In the genomic region with DNA sequence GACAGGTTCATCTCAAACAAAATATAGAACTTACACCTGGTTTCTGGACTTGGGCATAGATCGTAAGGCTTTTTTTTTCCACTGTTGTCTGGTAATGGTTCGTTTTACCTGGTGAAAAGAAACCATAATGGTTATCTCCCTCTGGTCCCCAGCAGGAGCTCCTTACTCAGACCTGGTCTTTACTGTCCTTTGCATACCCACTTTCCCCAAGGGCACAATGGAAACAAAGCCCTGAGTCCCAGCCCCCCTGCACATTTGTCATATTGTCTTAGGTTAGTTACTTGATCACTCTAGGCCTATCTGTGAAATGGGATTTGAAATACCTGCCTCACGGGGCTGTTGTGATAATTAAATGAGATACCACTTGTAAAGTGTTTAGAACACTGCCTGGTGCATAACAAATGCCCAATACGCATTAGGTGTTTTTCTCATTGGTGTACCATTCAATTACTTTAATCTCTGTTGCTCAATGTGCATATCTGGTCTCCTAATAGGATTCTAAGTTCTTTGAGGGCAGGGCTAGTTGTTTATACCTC, we compare ENCODE assay signal across 1 cellular context.
TF ChIP-seq lines count a peak whose summit lies in the region.

No MANE protein-coding gene starts in this region.

TF ChIP-seq in HEK293T, 16 proteins besides CTCF, POLR2A, EP300 and RAD21 (continued from another document):
- TF ChIP-seq PKNOX1 (IDR thresholded peaks at IDR 0.05) (no peak), CTBP1 (IDR thresholded peaks at IDR 0.05; ENCODE audit: borderline replicate concordance) (no peak)
